8 cellular contexts compared by ENCODE assay signal in genomic region chr11:124115782-124116616, GRCh38. TPM values are rescaled to one million over a fixed set of nuclear protein-coding genes. Genes with fewer than 3 reads are reported as not detected.
DNase-seq lines count a peak whose midpoint lies in the region; ATAC-seq and TF ChIP-seq lines count a peak whose summit lies in the region.

No MANE protein-coding gene starts in this region.

- H3K4me1 ChIP-seq in neural progenitor cell, result peaks cover 10% of the 10 kb centered on the region

- no peaks in the 10 kb centered on the region for H3K9me3 ChIP-seq in neural progenitor cell (ENCODE audit: low read depth)

- H3F3A ChIP-seq in neural progenitor cell (ENCODE audit: low read depth), result no peaks in the 10 kb centered on the region

- H3K4me1 Mint-ChIP-seq in neural progenitor cell, result peaks cover 22% of the 10 kb centered on the region

- no peaks in the 10 kb centered on the region for H3K79me2 ChIP-seq in neural progenitor cell (ENCODE audit: low read depth)

- no peaks in the 10 kb centered on the region for H3K9me3 Mint-ChIP-seq in neural progenitor cell

- peak; percentile 16 for DNase-seq in AG20443 (ENCODE audit: low spot score)
- no peak for DNase-seq in fibroblast of mammary gland (ENCODE audit: low read depth)
- peak; percentile 30 for DNase-seq in neural progenitor cell (ENCODE audit: low spot score)
- DNase-seq in 8988T, result no peak
- no peak for DNase-seq in stimulated activated CD4-positive, alpha-beta T cell treated with anti-CD3 and anti-CD28 coated beads, Interleukin-1b, Interleukin-23, amount 100 ng/mL, for 48 hours
- DNase-seq in HPDE6-E6E7 (ENCODE audit: extremely low spot score), result no peak

- ATAC-seq in GM21529 (IDR thresholded peaks at IDR 0.05; ENCODE audit: unreplicated experiment), result peak; percentile 32
- ATAC-seq in SK-N-SH treated with all-trans-retinoic acid at 6 μM for 48 hours, result peak; percentile 65

- H4K20me1 ChIP-seq in neural progenitor cell (ENCODE audit: low read depth), result no peaks in the 10 kb centered on the region

- peak overlapping the region; percentile 82 for H3K4me2 ChIP-seq in neural progenitor cell

- H3K27me3 Mint-ChIP-seq in neural progenitor cell (ENCODE audit: insufficient read depth, low read depth), result peaks cover 3% of the 10 kb centered on the region

- H2AFZ ChIP-seq in neural progenitor cell (replicated peaks), result peak overlapping the region; percentile 81

- no peak for TF ChIP-seq CTCF in fibroblast of mammary gland (conservative IDR thresholded peaks at IDR 0.05; ENCODE audit: control insufficient read depth, insufficient read depth, low read depth, low read length)
- TF ChIP-seq CTCF in neural progenitor cell (IDR thresholded peaks at IDR 0.05), result no peak

- no peaks in the 10 kb centered on the region for H3K36me3 ChIP-seq in neural progenitor cell

- peaks cover 26% of the 10 kb centered on the region for H3K36me3 Mint-ChIP-seq in neural progenitor cell

- no peaks in the 10 kb centered on the region for H3K27me3 ChIP-seq in neural progenitor cell

- no peak overlapping the region for H3K27ac ChIP-seq in neural progenitor cell

- H3K9ac ChIP-seq in neural progenitor cell, result peak overlapping the region; percentile 16

- H3K27ac Mint-ChIP-seq in neural progenitor cell, result peak overlapping the region; percentile 87

- H3K4me3 ChIP-seq in fibroblast of mammary gland (ENCODE audit: control insufficient read depth, low read depth, low read length), result peak overlapping the region; percentile 69
- peak overlapping the region; percentile 64 for H3K4me3 ChIP-seq in neural progenitor cell

- H3K4me3 Mint-ChIP-seq in neural progenitor cell, result peak overlapping the region; percentile 95

TF ChIP-seq in SK-N-SH treated with all-trans-retinoic acid at 6 μM for 48 hours, 23 proteins besides CTCF, POLR2A, EP300 and RAD21:
- TF ChIP-seq CSDC2 (CRISPR knock-in tag; IDR thresholded peaks at IDR 0.05) (no peak), GLIS3 (CRISPR knock-in tag; IDR thresholded peaks at IDR 0.05) (no peak), ESRRG (CRISPR knock-in tag; IDR thresholded peaks at IDR 0.05) (no peak), TCF4 (CRISPR knock-in tag; IDR thresholded peaks at IDR 0.05; ENCODE audit: borderline replicate concordance) (no peak), TSHZ2 (CRISPR knock-in tag; IDR thresholded peaks at IDR 0.05) (no peak), TOX (CRISPR knock-in tag; IDR thresholded peaks at IDR 0.05; ENCODE audit: borderline replicate concordance) (no peak)
TF ChIP-seq in SK-N-SH treated with all-trans-retinoic acid at 6 μM for 48 hours: peak in this region for 0.

RNA-seq across cellular contexts. Expression of gene VWA5A, which starts 0.7 kb away (rescaled TPM):
- 24.5 and 27.3 TPM in 2 replicates for total RNA-seq in neural progenitor cell (ENCODE audit: low replicate concordance)

Comparison
In these comparisons a context has a peak if more than half of its experiments do, and no peak if none do; other contexts are left out.
1. DNase-seq: peak in AG20443 (single experiment) and neural progenitor cell (single experiment); none in fibroblast of mammary gland (single experiment), 8988T (single experiment), stimulated activated CD4-positive, alpha-beta T cell treated with anti-CD3 and anti-CD28 coated beads, Interleukin-1b, Interleukin-23, amount 100 ng/mL, for 48 hours (single experiment) and HPDE6-E6E7 (single experiment).